Comparison of ENCODE assay signal across 8 cellular contexts in the genomic region with DNA sequence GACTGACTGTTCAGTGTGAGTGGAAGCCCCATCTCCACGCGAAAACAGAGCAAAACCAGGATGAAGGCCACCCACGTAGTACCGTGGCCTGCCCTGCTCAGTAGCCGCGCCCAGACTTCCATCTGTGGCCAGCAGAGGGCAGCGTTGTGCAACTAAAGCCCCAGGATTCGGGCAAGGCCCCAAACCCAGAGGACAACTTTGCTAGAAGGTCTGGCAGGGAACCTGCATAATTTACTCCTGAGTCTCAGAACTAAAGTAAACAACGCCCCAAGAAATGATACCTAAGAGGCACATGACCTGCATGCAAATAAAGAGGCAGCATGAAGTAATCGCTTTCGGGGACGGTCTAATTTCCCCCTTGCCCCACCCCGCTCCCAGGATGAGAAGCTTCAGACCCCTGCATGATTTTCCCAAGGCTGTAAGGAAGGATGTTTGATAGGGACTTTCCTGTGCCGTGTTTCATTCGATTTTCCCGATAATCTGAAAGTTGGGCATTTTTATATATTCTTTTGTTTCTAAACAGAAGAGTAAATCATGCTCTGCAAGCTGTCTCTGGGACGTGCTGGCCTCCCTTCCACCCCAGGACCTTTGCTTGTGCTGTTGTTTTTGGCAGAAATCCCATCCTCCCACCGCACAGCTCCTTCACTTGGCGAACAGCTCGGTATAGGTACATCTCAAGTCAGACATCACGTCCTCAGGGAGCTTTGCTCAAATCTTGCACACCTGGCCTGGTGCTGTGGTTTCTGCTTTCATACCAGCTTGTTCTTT. TPM values are rescaled to one million over a fixed set of nuclear protein-coding genes. Genes with fewer than 3 reads are reported as not detected.
DNase-seq lines count a peak whose midpoint lies in the region; ATAC-seq and TF ChIP-seq lines count a peak whose summit lies in the region.

No MANE protein-coding gene starts in this region.

- peak; percentile 90 for TF ChIP-seq CTCF in foreskin fibroblast (IDR thresholded peaks at IDR 0.05; ENCODE audit: low read depth, low read length)

- peaks cover 6% of the 10 kb centered on the region for H3K4me1 Mint-ChIP-seq in activated T-helper 2 cell treated with anti-CD3 and anti-CD28 coated beads, Interferon-gamma antibody, Interleukin-2, Interleukin-4, amounts not matched to agents 10 μg/mL and 5 μg/mL and 100 μg/mL, durations not matched to agents 14 hours and 24 hours and 36 hours (ENCODE audit: low read depth)

- H3K4me3 ChIP-seq in foreskin fibroblast (ENCODE audit: low read depth in 1 of 2, low read length in 2 of 2) = no peak overlapping the region

- intact Hi-C loops in activated T-helper 2 cell treated with anti-CD3 and anti-CD28 coated beads, Interferon-gamma antibody, Interleukin-2, Interleukin-4, amounts not matched to agents 10 μg/mL and 5 μg/mL and 100 μg/mL, durations not matched to agents 14 hours and 24 hours and 36 hours (cut with micrococcal nuclease) = loop anchor here (1.0 to 5.0 kb wide), 3 partner anchors 10 to 241 kb away; a partner anchor contains a TSS

- no peaks in the 10 kb centered on the region for H3K27me3 Mint-ChIP-seq in activated T-helper 2 cell treated with anti-CD3 and anti-CD28 coated beads, Interferon-gamma antibody, Interleukin-2, Interleukin-4, amounts not matched to agents 10 μg/mL and 5 μg/mL and 100 μg/mL, durations not matched to agents 14 hours and 24 hours and 36 hours (ENCODE audit: low read depth)

- no peaks in the 10 kb centered on the region for H3K9me3 Mint-ChIP-seq in activated T-helper 2 cell treated with anti-CD3 and anti-CD28 coated beads, Interferon-gamma antibody, Interleukin-2, Interleukin-4, amounts not matched to agents 10 μg/mL and 5 μg/mL and 100 μg/mL, durations not matched to agents 14 hours and 24 hours and 36 hours

- no peak overlapping the region for H3K27ac Mint-ChIP-seq in activated T-helper 2 cell treated with anti-CD3 and anti-CD28 coated beads, Interferon-gamma antibody, Interleukin-2, Interleukin-4, amounts not matched to agents 10 μg/mL and 5 μg/mL and 100 μg/mL, durations not matched to agents 14 hours and 24 hours and 36 hours

- peak; percentile 56 for ATAC-seq in GM18520 (IDR thresholded peaks at IDR 0.05; ENCODE audit: unreplicated experiment)

- no peaks in the 10 kb centered on the region for H3K36me3 Mint-ChIP-seq in activated T-helper 2 cell treated with anti-CD3 and anti-CD28 coated beads, Interferon-gamma antibody, Interleukin-2, Interleukin-4, amounts not matched to agents 10 μg/mL and 5 μg/mL and 100 μg/mL, durations not matched to agents 14 hours and 24 hours and 36 hours (ENCODE audit: low read depth)

- peak; percentile 93 for DNase-seq in AG08395 (ENCODE audit: low spot score)
- DNase-seq in HPDE6-E6E7 (ENCODE audit: extremely low spot score) = peak; percentile 91
- peak; percentile 72 for DNase-seq in RPMI7951 (ENCODE audit: low read depth)
- peak; percentile 72 for DNase-seq in activated T-helper 2 cell treated with anti-CD3 and anti-CD28 coated beads, Interferon-gamma antibody, Interleukin-2, Interleukin-4, amounts not matched to agents 10 μg/mL and 5 μg/mL and 100 μg/mL, durations not matched to agents 14 hours and 24 hours and 36 hours (ENCODE audit: low spot score)
- peak; percentile 65 to 86 for DNase-seq in foreskin fibroblast
- peak in 53 of 56 donors; percentile 22 to 91 (median 69) for DNase-seq in nucleus accumbens (lab: John Stamatoyannopoulos, UW)
- peak; percentile 93 for DNase-seq in superior temporal gyrus (ENCODE audit: extremely low spot score)

- H3K4me3 Mint-ChIP-seq in activated T-helper 2 cell treated with anti-CD3 and anti-CD28 coated beads, Interferon-gamma antibody, Interleukin-2, Interleukin-4, amounts not matched to agents 10 μg/mL and 5 μg/mL and 100 μg/mL, durations not matched to agents 14 hours and 24 hours and 36 hours (ENCODE audit: low read depth) = no peak overlapping the region

RNA-seq across cellular contexts. Expression of a gene that starts 18.6 kb away (rescaled TPM):
- total RNA-seq in RPMI7951 (2014; rRNA removed; shearing (Covaris generic)) = 128 and 167 TPM in 2 replicates
- total RNA-seq in activated T-helper 2 cell treated with anti-CD3 and anti-CD28 coated beads, Interferon-gamma antibody, Interleukin-2, Interleukin-4, amounts not matched to agents 10 μg/mL and 5 μg/mL and 100 μg/mL, durations not matched to agents 14 hours and 24 hours and 36 hours = 109 and 117 TPM in 2 replicates
